In the genomic region with DNA sequence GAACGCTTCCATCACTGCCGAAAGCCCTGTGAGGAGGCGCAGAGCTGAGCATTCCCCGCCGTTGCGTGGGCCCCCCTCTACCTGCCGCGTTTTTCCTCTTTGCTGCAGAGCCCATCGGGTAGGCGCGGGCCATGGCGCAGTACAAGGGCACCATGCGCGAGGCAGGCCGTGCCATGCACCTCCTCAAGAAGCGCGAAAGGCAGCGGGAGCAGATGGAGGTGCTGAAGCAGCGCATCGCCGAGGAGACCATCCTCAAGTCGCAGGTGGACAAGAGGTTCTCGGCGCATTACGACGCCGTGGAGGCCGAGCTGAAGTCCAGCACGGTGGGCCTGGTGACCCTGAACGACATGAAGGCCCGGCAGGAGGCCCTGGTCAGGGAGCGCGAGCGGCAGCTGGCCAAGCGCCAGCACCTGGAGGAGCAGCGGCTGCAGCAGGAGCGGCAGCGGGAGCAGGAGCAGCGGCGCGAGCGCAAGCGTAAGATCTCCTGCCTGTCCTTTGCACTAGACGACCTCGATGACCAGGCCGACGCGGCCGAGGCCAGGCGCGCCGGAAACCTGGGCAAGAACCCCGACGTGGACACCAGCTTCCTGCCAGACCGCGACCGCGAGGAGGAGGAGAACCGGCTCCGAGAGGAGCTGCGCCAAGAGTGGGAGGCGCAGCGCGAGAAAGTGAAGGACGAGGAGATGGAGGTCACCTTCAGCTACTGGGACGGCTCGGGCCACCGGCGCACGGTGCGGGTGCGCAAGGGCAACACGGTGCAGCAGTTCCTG, we compare ENCODE assay signal across 8 cellular contexts. TPM values are rescaled to one million over a fixed set of nuclear protein-coding genes. Genes with fewer than 3 reads are reported as not detected.
A peak's percentile ranks its signal among the peaks of the same experiment; 100 is the strongest.
DNase-seq lines count a peak whose midpoint lies in the region; ATAC-seq and TF ChIP-seq lines count a peak whose summit lies in the region.

No MANE protein-coding gene starts in this region.

- H3K4me1 Mint-ChIP-seq in activated T-cell treated with anti-CD3 and anti-CD28 coated beads, Interleukin-2, amount 50 U/mL, for 4 hours (ENCODE audit: low read depth) = peaks cover 28% of the 10 kb centered on the region

- H3K36me3 ChIP-seq in kidney epithelial cell (ENCODE audit: control insufficient read depth, insufficient read depth, low read length) = no peaks in the 10 kb centered on the region

- ATAC-seq in activated T-cell treated with anti-CD3 and anti-CD28 coated beads, Interleukin-2, amount 50 U/mL, for 4 hours = peak in 1 of 2 donors; percentile 2

- no peak for TF ChIP-seq CTCF in astrocyte of the spinal cord (IDR thresholded peaks at IDR 0.05; ENCODE audit: low read depth, low read length)
- TF ChIP-seq CTCF in kidney epithelial cell (IDR thresholded peaks at IDR 0.05; ENCODE audit: insufficient read depth, low read length, poor library complexity, severe bottlenecking) = no peak

- peak overlapping the region; percentile 59 for H3K4me3 ChIP-seq in astrocyte of the spinal cord (ENCODE audit: low read depth, low read length)
- H3K4me3 ChIP-seq in kidney epithelial cell (ENCODE audit: low read depth, low read length) = peak overlapping the region; percentile 43

- no peaks in the 10 kb centered on the region for H3K36me3 Mint-ChIP-seq in activated T-cell treated with anti-CD3 and anti-CD28 coated beads, Interleukin-2, amount 50 U/mL, for 4 hours (ENCODE audit: insufficient read depth)

- H3K27me3 ChIP-seq in kidney epithelial cell (ENCODE audit: control insufficient read depth, insufficient read depth, low read length) = no peaks in the 10 kb centered on the region

- in situ Hi-C loops in astrocyte of the spinal cord (cut with HindIII; ENCODE audit: low sequenced_read_pairs) = loop anchor here (25.0 kb wide), 1 partner anchor 137 kb away; no protein-coding TSS in a partner anchor

- no peaks in the 10 kb centered on the region for H3K27me3 Mint-ChIP-seq in activated T-cell treated with anti-CD3 and anti-CD28 coated beads, Interleukin-2, amount 50 U/mL, for 4 hours (ENCODE audit: low read depth)

- H3K27ac ChIP-seq in substantia nigra (ENCODE audit: low read depth, low read length, poor library complexity, severe bottlenecking) = peak overlapping the region; percentile 76

- peak overlapping the region; percentile 77 for H3K4me3 Mint-ChIP-seq in activated T-cell treated with anti-CD3 and anti-CD28 coated beads, Interleukin-2, amount 50 U/mL, for 4 hours

- no peak for DNase-seq in activated T-cell treated with anti-CD3 and anti-CD28 coated beads, Interleukin-2, amount 50 U/mL, for 4 hours
- no peak for DNase-seq in activated T-cell treated with anti-CD3 and anti-CD28 coated beads, Interleukin-2, amount 50 U/mL, for 1 hour
- DNase-seq in astrocyte of the spinal cord (ENCODE audit: low read depth, low spot score) (peak; percentile 16), kidney epithelial cell (ENCODE audit: low read depth) (no peak), substantia nigra (lab: John Stamatoyannopoulos, UW) (peak in 5 of 49 donors; percentile 4 to 29 (median 28)), NCI-H345 treated with DMSO at 0.1 percent for 48 hours (lab: John Stamatoyannopoulos, UW; ENCODE audit: unreplicated experiment) (no peak), NCI-H524 (lab: John Stamatoyannopoulos, UW) (no peak), NAMALWA (ENCODE audit: low spot score) (no peak)

- no peaks in the 10 kb centered on the region for H3K9me3 Mint-ChIP-seq in activated T-cell treated with anti-CD3 and anti-CD28 coated beads, Interleukin-2, amount 50 U/mL, for 4 hours

RNA-seq across cellular contexts. Expression of gene FAM50B, which starts 0.7 kb away (rescaled TPM):
- 10 to 100 TPM in 1 of 3 donors, 1 to 10 TPM in 2; 8.8 to 11.4 (median 9.3) TPM for total RNA-seq in activated T-cell treated with anti-CD3 and anti-CD28 coated beads, Interleukin-2, amount 50 U/mL, for 4 hours
- 8.6 and 8.7 TPM in 2 replicates for total RNA-seq in kidney epithelial cell
